In the genomic region with DNA sequence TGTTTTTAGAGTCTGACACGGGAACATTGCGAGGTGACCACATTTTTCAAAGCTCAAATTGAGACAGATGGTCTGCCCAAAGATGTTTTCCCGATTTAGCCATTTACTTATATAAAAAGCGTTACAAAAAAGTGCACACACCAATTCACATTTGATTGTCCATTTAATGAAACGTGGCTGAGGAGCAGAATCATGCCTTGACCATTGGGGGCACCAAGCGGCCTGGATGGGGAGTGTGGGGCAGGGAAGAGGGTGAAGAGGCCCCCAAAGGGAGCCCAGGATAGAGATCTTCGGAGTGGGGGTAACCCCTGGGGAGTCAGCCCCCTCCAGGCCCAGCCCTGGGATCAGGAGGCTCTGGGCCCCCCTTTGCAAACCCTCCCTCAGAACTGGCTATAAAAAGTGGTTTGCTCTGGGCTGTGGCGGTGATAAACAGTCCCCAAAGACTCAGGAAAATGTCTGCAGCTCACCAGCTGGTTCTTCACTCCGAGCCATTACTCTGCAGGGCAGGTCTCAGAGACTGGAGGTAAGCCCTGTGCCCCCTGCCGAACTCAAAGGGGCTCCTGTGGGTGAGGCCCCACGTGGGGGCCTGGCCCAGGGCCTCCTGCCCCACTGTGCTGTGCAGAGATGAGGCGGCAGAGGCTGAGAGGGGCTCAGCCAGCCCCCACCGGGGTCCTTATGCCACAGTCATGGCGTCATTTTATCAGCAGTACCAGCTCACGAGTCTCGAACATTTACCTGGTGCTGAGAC, we compare ENCODE assay signal across 21 cellular contexts.
"Had no signal": no experiment of that assay in that cellular context is flagged by ENCODE, and none has a peak within 500 bp of the region (broad histone marks: within the 10 kb centered on the region; RNA-seq: fewer than 3 reads in every experiment).

No MANE protein-coding gene starts in this region.

- FAIRE-seq: endometrium, pancreas, urothelium cell line had no signal

- H3K36me3 ChIP-seq: neutrophil, pancreas, right lobe of liver, suprapubic skin, transverse colon had no signal

- H3K4me3 ChIP-seq: lung, pancreas, right lobe of liver, skin epidermis, suprapubic skin, transverse colon had no signal

- H3K9me3 ChIP-seq: neutrophil, pancreas, right lobe of liver, transverse colon had no signal

- H3K27ac ChIP-seq: neutrophil, pancreas, right lobe of liver, skin epidermis, suprapubic skin, transverse colon had no signal

- DNase-seq: activated CD4-positive, CD25-positive, alpha-beta regulatory T cell treated with anti-CD3 and anti-CD28 coated beads, Interleukin-2, amount 50 U/mL, for 72 hours; activated T-cell treated with anti-CD3 and anti-CD28 coated beads, Interleukin-2, amount 50 U/mL, for 1 hour; cerebellar nuclear complex; effector CD4-positive, alpha-beta T cell; erythroblast; foreskin fibroblast; naive B cell; pancreas; right lobe of liver; stimulated activated CD4-positive, alpha-beta T cell treated with anti-CD3 and anti-CD28 coated beads, Interleukin-1b, Interleukin-23, amount 100 ng/mL, for 48 hours; T-cell; transverse colon had no signal

- ATAC-seq: activated naive CD4-positive, alpha-beta T cell treated with anti-CD3 and anti-CD28 coated beads, Interleukin-2, amount 50 U/mL, for 72 hours; activated T-helper 17 cell treated with anti-CD3 and anti-CD28 coated beads, Interleukin-2, amount 50 U/mL, for 72 hours; left lobe of liver; pancreas; T-cell had no signal

- H3K27me3 ChIP-seq: pancreas, right lobe of liver had no signal

- H3K4me1 ChIP-seq: pancreas, right lobe of liver, suprapubic skin, transverse colon had no signal
